Comparison of ENCODE assay signal across 9 cellular contexts in the genomic region with DNA sequence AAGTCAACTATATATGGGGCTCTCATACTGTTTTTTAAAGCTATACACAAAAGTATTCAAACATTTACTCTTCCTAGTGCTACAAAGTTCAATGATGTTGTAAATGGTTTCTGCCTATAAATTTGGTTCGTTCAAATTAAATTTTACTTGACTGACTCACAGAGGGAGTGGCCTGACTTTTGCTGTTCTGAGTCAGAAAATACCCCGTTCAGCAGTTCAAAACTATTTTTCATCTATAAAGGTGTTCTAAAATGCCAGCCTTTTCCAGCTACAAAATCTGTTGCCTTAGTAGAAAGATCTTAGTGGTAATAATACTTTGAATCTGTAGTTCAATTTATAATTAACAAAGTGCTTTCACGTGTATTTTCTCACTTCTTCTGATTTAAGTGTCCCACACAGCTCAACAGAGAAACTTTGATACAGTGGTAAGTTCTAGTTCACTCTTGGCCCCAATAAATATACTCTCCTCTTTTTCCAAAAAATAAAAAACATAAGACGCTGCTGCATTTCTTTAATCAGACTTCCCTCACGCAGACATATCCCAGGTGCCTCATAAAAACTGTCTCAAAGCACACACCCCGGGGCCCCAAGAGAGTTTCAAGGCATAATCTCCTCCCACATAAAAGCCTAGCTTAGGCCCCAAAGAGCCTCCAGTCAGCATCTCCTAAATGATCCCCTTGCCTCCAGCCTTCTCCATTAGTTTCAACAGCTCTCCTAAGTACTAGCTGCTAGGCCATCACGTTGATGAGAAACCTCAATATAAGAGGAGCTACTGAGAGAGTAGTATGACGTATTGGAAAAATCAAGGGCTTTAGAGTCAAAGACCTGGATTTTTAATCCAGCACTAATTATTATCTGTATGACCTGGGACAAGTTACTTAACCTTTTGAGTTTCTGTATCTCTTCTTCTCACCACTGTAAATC. TPM values are rescaled to one million over a fixed set of nuclear protein-coding genes. Genes with fewer than 3 reads are reported as not detected.
DNase-seq lines count a peak whose midpoint lies in the region; ATAC-seq and TF ChIP-seq lines count a peak whose summit lies in the region.
"Had no signal": no experiment of that assay in that cellular context is flagged by ENCODE, and none has a peak within 500 bp of the region (broad histone marks: within the 10 kb centered on the region; RNA-seq: fewer than 3 reads in every experiment).

No MANE protein-coding gene starts in this region.

- peak; percentile 13 to 19 for ATAC-seq in activated naive CD4-positive, alpha-beta T cell treated with anti-CD3 and anti-CD28 coated beads, Interleukin-2, amount 50 U/mL, for 72 hours
- ATAC-seq in left colon (peak; percentile 44), HG03354 (IDR thresholded peaks at IDR 0.05; ENCODE audit: poor library complexity, severe bottlenecking, unreplicated experiment) (no peak), GM18517 (IDR thresholded peaks at IDR 0.05; ENCODE audit: unreplicated experiment) (no peak)

- H2BK120ac ChIP-seq in neuronal stem cell (ENCODE audit: low read depth, low read length), result no peak overlapping the region

- no peak overlapping the region for H4K8ac ChIP-seq in neuronal stem cell (ENCODE audit: low read depth, low read length)

- no peaks in the 10 kb centered on the region for H3K27me3 ChIP-seq in BLaER1 treated with 17β-estradiol and CSF1 and Interleukin-3, amounts not matched to agents 10 nM and 100 nM
- H3K27me3 ChIP-seq in KMS-11 (ENCODE audit: insufficient read depth, low read depth), result no peaks in the 10 kb centered on the region
- H3K27me3 ChIP-seq in tibial artery, result no peaks in the 10 kb centered on the region
- H3K27me3 ChIP-seq in neuronal stem cell (ENCODE audit: control insufficient read depth in 3 of 3, insufficient read depth in 3 of 3, low read depth in 1 of 3, low read length in 3 of 3), result no peaks in the 10 kb centered on the region

- H2AFZ ChIP-seq in KMS-11 (ENCODE audit: low read depth) (no peak overlapping the region), neuronal stem cell (ENCODE audit: low read length) (no peak overlapping the region)

- H3K9me3 Mint-ChIP-seq in activated naive CD4-positive, alpha-beta T cell treated with anti-CD3 and anti-CD28 coated beads, Interleukin-2, amount 50 U/mL, for 72 hours, result no peaks in the 10 kb centered on the region

- peaks cover 78% of the 10 kb centered on the region for H3K79me2 ChIP-seq in KMS-11 (ENCODE audit: insufficient read depth, low read depth)

- H3K4me3 ChIP-seq in BLaER1 treated with 17β-estradiol and CSF1 and Interleukin-3, amounts not matched to agents 10 nM and 100 nM, result peak overlapping the region in 9 of 10 experiments; percentile 44 to 97 (median 89); a peak in 17 of 20 replicates
- H3K4me3 ChIP-seq in KMS-11 (IDR thresholded peaks at IDR 0.05; ENCODE audit: insufficient read depth, low read depth, low read length) (no peak overlapping the region), tibial artery (peak overlapping the region in 1 of 2 donors; percentile 26), neuronal stem cell (ENCODE audit: low read length in 2 of 2) (no peak overlapping the region)

- H3K36me3 Mint-ChIP-seq in activated naive CD4-positive, alpha-beta T cell treated with anti-CD3 and anti-CD28 coated beads, Interleukin-2, amount 50 U/mL, for 72 hours, result peaks cover 23 to 46% of the 10 kb centered on the region in 2 donors

- no peaks in the 10 kb centered on the region for H3K9me3 ChIP-seq in BLaER1 treated with 17β-estradiol and CSF1 and Interleukin-3, amounts not matched to agents 10 nM and 100 nM (replicated peaks in 1 of 11)
- no peaks in the 10 kb centered on the region for H3K9me3 ChIP-seq in tibial artery
- H3K9me3 ChIP-seq in neuronal stem cell (replicated peaks in 1 of 2; ENCODE audit: control insufficient read depth in 2 of 2, insufficient read depth in 1 of 2, low read depth in 1 of 2, low read length in 2 of 2), result no peaks in the 10 kb centered on the region

- H3K14ac ChIP-seq in neuronal stem cell (ENCODE audit: low read length), result no peak overlapping the region

- peak overlapping the region; percentile 25 to 100 (median 98); a peak in 21 of 22 replicates for H3K9ac ChIP-seq in BLaER1 treated with 17β-estradiol and CSF1 and Interleukin-3, amounts not matched to agents 10 nM and 100 nM
- H3K9ac ChIP-seq in KMS-11, result peak overlapping the region; percentile 20; the same call in 1 of the 2 replicates
- H3K9ac ChIP-seq in neuronal stem cell (ENCODE audit: low read depth, low read length, poor library complexity), result no peak overlapping the region

- H3K27ac ChIP-seq in BLaER1 treated with 17β-estradiol and CSF1 and Interleukin-3, amounts not matched to agents 10 nM and 100 nM, result peak overlapping the region in 10 of 11 experiments; percentile 3 to 99 (median 38); a peak in 15 of 22 replicates
- H3K27ac ChIP-seq in KMS-11 (peak overlapping the region; percentile 43), tibial artery (peak overlapping the region; percentile 53 to 97), neuronal stem cell (replicated peaks; ENCODE audit: low read length) (no peak overlapping the region)
- H3K27ac ChIP-seq: HL-60 had no signal

- no peak overlapping the region for H4K91ac ChIP-seq in neuronal stem cell (ENCODE audit: low read depth, low read length, poor library complexity)

- intact Hi-C loops in left colon (cut with DNase I, micrococcal nuclease) (no loop called here), tibial artery (cut with DNase I; ENCODE audit: low total_unique reads) (no loop called here)

- WGBS in neuronal stem cell (ENCODE audit: extremely low coverage in 2 of 2, insufficient read length in 2 of 2, insufficient replicate concordance in 1 of 2), 2 donors, result no CpG with 5 or more reads among the region's 8 CpGs

- peaks cover 0 to 22% (median 7%) of the 10 kb centered on the region in 11 experiments; a peak in 8 of 22 replicates for H3K36me3 ChIP-seq in BLaER1 treated with 17β-estradiol and CSF1 and Interleukin-3, amounts not matched to agents 10 nM and 100 nM
- H3K36me3 ChIP-seq in KMS-11 (ENCODE audit: insufficient read depth), result no peaks in the 10 kb centered on the region
- no peaks in the 10 kb centered on the region for H3K36me3 ChIP-seq in tibial artery
- H3K36me3 ChIP-seq in neuronal stem cell (replicated peaks in 1 of 2; ENCODE audit: control insufficient read depth in 2 of 2, insufficient read depth in 2 of 2, low read length in 2 of 2), result no peaks in the 10 kb centered on the region

- H3K4me1 ChIP-seq in BLaER1 treated with 17β-estradiol and CSF1 and Interleukin-3, amounts not matched to agents 10 nM and 100 nM, result peaks cover 80 to 86% (median 83%) of the 10 kb centered on the region in 10 experiments
- peaks cover 85% of the 10 kb centered on the region for H3K4me1 ChIP-seq in KMS-11 (ENCODE audit: low read depth, poor library complexity, severe bottlenecking)
- peaks cover 0 to 83% (median 52%) of the 10 kb centered on the region in 4 donors for H3K4me1 ChIP-seq in tibial artery
- H3K4me1 ChIP-seq in neuronal stem cell (ENCODE audit: control insufficient read depth in 2 of 2, insufficient read depth in 1 of 2, low read depth in 1 of 2, low read length in 2 of 2), result peaks cover 12 to 39% of the 10 kb centered on the region in 2 donors

- peaks cover 5% of the 10 kb centered on the region for H3K79me1 ChIP-seq in neuronal stem cell (ENCODE audit: low read depth, low read length)

- no peak overlapping the region for H3K23ac ChIP-seq in neuronal stem cell (ENCODE audit: low read depth, low read length, poor library complexity)

- no peak for DNase-seq in activated naive CD4-positive, alpha-beta T cell treated with anti-CD3 and anti-CD28 coated beads, Interleukin-2, amount 50 U/mL, for 72 hours (ENCODE audit: low spot score in 2 of 2)
- peak in 1 of 2 donors; percentile 36 for DNase-seq in left colon
- DNase-seq in tibial artery, result no peak
- no peak for DNase-seq in neuronal stem cell (ENCODE audit: low spot score)

- no peak overlapping the region for H2BK12ac ChIP-seq in neuronal stem cell (ENCODE audit: low read length)

- H3K4me2 ChIP-seq in BLaER1 treated with 17β-estradiol and CSF1 and Interleukin-3, amounts not matched to agents 10 nM and 100 nM, result peak overlapping the region; percentile 74 to 99 (median 88)
- H3K4me2 ChIP-seq in KMS-11, result peak overlapping the region; percentile 81
- H3K4me2 ChIP-seq in neuronal stem cell (ENCODE audit: insufficient read depth, low read length, poor library complexity, severe bottlenecking), result no peak overlapping the region

- no peak overlapping the region for H3K4ac ChIP-seq in neuronal stem cell (ENCODE audit: low read length)

- H2AK5ac ChIP-seq in neuronal stem cell (ENCODE audit: low read depth, low read length), result no peak overlapping the region

- H2BK15ac ChIP-seq in neuronal stem cell (ENCODE audit: low read length), result no peak overlapping the region

- no peak overlapping the region for H2BK5ac ChIP-seq in neuronal stem cell (ENCODE audit: low read length)

- no peak overlapping the region for H3K18ac ChIP-seq in neuronal stem cell (ENCODE audit: low read length)

- H4K20me1 ChIP-seq in BLaER1 treated with 17β-estradiol and CSF1 and Interleukin-3, amounts not matched to agents 10 nM and 100 nM, result peaks cover 74 to 77% (median 76%) of the 10 kb centered on the region in 11 experiments
- peaks cover 54% of the 10 kb centered on the region for H4K20me1 ChIP-seq in KMS-11 (ENCODE audit: insufficient read depth)

- TF ChIP-seq CTCF in KMS-11 (conservative IDR thresholded peaks at IDR 0.05; ENCODE audit: low read depth, low read length) (no peak), tibial artery (IDR thresholded peaks at IDR 0.05) (no peak)

- peak overlapping the region; percentile 95 to 100 for H3K27ac Mint-ChIP-seq in activated naive CD4-positive, alpha-beta T cell treated with anti-CD3 and anti-CD28 coated beads, Interleukin-2, amount 50 U/mL, for 72 hours

RNA-seq across cellular contexts. Expression of a gene that starts 3.2 kb away (rescaled TPM):
- total RNA-seq in activated naive CD4-positive, alpha-beta T cell treated with anti-CD3 and anti-CD28 coated beads, Interleukin-2, amount 50 U/mL, for 72 hours, result 100 to 1,000 TPM; 216 to 408 TPM
- total RNA-seq in left colon, result 100 to 1,000 TPM; 265 to 271 TPM
- 306 TPM for polyA plus RNA-seq in neuronal stem cell (2013, experiment 1 of 2)
- polyA plus RNA-seq in neuronal stem cell (2013, experiment 2 of 2), result 334 TPM

Comparison
In these comparisons a context has a peak if more than half of its experiments do, and no peak if none do; other contexts are left out.
1. H3K4me3 ChIP-seq: peak in BLaER1 treated with 17β-estradiol and CSF1 and Interleukin-3, amounts not matched to agents 10 nM and 100 nM (9 of 10); none in KMS-11 (single experiment) and neuronal stem cell (0 of 2).
2. ATAC-seq: peak in activated naive CD4-positive, alpha-beta T cell treated with anti-CD3 and anti-CD28 coated beads, Interleukin-2, amount 50 U/mL, for 72 hours (2 of 2) and left colon (single experiment); none in HG03354 (single experiment) and GM18517 (single experiment).